22 cellular contexts compared by ENCODE assay signal in genomic region chrX:146863566-146863965, GRCh38. TPM values are rescaled to one million over a fixed set of nuclear protein-coding genes. Genes with fewer than 3 reads are reported as not detected.
"Had no signal": no experiment of that assay in that cellular context is flagged by ENCODE, and none has a peak within 500 bp of the region (broad histone marks: within the 10 kb centered on the region; RNA-seq: fewer than 3 reads in every experiment).

No MANE protein-coding gene starts in this region.

- DNase-seq: activated CD4-positive, alpha-beta T cell treated with anti-CD3 and anti-CD28 coated beads, Interleukin-2, amount 50 U/mL, for 1 hour; activated CD8-positive, alpha-beta memory T cell treated with anti-CD3 and anti-CD28 coated beads for 24 hours; activated naive CD8-positive, alpha-beta T cell treated with anti-CD3 and anti-CD28 coated beads for 36 hours; amygdala; effector memory CD4-positive, alpha-beta T cell; heart right ventricle; left colon; naive thymus-derived CD8-positive, alpha-beta T cell; stimulated activated CD4-positive, alpha-beta T cell treated with anti-CD3 and anti-CD28 coated beads, Interleukin-2, amount 100 ng/mL, for 48 hours had no signal

- H3K27me3 ChIP-seq: gastroesophageal sphincter, heart right ventricle, neutrophil had no signal

- H3K4me3 ChIP-seq: gastroesophageal sphincter, heart right ventricle had no signal

- H3K4me1 ChIP-seq: gastroesophageal sphincter, heart right ventricle had no signal

- H3K27ac ChIP-seq: epithelial cell of prostate, gastroesophageal sphincter, heart right ventricle, neutrophil had no signal

- ATAC-seq: gastroesophageal sphincter; heart right ventricle; left colon; naive thymus-derived CD8-positive, alpha-beta T cell; stimulated activated memory B cell treated with anti-CD40 and anti-IgM and Interleukin-4, amounts not matched to agents 10 μg/mL and 1 μg/mL and 100 μg/mL, for 72 hours had no signal

- H3K9me3 ChIP-seq: gastroesophageal sphincter, neutrophil had no signal

- H3K36me3 ChIP-seq: gastroesophageal sphincter, heart right ventricle, neutrophil had no signal

RNA-seq across cellular contexts. Expression of gene CXorf51A, which starts 49.0 kb away (rescaled TPM):
- total RNA-seq: activated naive CD8-positive, alpha-beta T cell treated with anti-CD3 and anti-CD28 coated beads for 36 hours; activated T-helper 1 cell treated with anti-CD3 and anti-CD28 coated beads, Interleukin-12 subunit alpha, Interleukin-12 subunit beta, Interleukin-2, Interleukin-4 antibody, amounts not matched to agents 30 ng/mL and 10 ng/mL and 1 ng/mL, durations not matched to agents 14 hours and 24 hours and 36 hours; cerebellum; fibroblast of lung; gastroesophageal sphincter; heart right ventricle; left colon; lung microvascular endothelial cell; mucosa of gallbladder; naive thymus-derived CD8-positive, alpha-beta T cell; posterior vena cava; skeletal muscle tissue; urinary bladder had no signal
- polyA plus RNA-seq: fibroblast of lung; heart right ventricle; naive thymus-derived CD8-positive, alpha-beta T cell; urinary bladder had no signal

RNA-seq across cellular contexts. Expression of gene CXorf51B, which starts 54.0 kb away (rescaled TPM):
- total RNA-seq: activated naive CD8-positive, alpha-beta T cell treated with anti-CD3 and anti-CD28 coated beads for 36 hours; activated T-helper 1 cell treated with anti-CD3 and anti-CD28 coated beads, Interleukin-12 subunit alpha, Interleukin-12 subunit beta, Interleukin-2, Interleukin-4 antibody, amounts not matched to agents 30 ng/mL and 10 ng/mL and 1 ng/mL, durations not matched to agents 14 hours and 24 hours and 36 hours; cerebellum; fibroblast of lung; gastroesophageal sphincter; heart right ventricle; left colon; lung microvascular endothelial cell; mucosa of gallbladder; naive thymus-derived CD8-positive, alpha-beta T cell; posterior vena cava; skeletal muscle tissue; urinary bladder had no signal
- polyA plus RNA-seq: fibroblast of lung; heart right ventricle; naive thymus-derived CD8-positive, alpha-beta T cell; thymus; urinary bladder had no signal
